Comparison of ENCODE assay signal across 25 cellular contexts in genomic region chr7:135327458-135327857, GRCh38.
"Had no signal": no experiment of that assay in that cellular context is flagged by ENCODE, and none has a peak within 500 bp of the region (broad histone marks: within the 10 kb centered on the region; RNA-seq: fewer than 3 reads in every experiment).

No MANE protein-coding gene starts in this region.

- H3K4me3 ChIP-seq: left lung, lung, ovary, prostate gland, skin epidermis, stomach, testis, thyroid gland, transverse colon, upper lobe of left lung, vagina had no signal

- DNase-seq: hippocampal formation; kidney glomerular epithelial cell; left colon; left lung; mesendoderm; naive B cell; natural killer cell; ovary; retina; right cardiac atrium; stimulated activated CD4-positive, alpha-beta T cell treated with anti-CD3 and anti-CD28 coated beads, Interleukin-12 subunit alpha, Interleukin-12 subunit beta, amount 100 ng/mL, for 4 hours; stimulated activated CD4-positive, alpha-beta T cell treated with anti-CD3 and anti-CD28 coated beads, Interleukin-15, amount 100 ng/mL, for 24 hours; stimulated activated CD4-positive, alpha-beta T cell treated with anti-CD3 and anti-CD28 coated beads, Interleukin-2, amount 100 ng/mL, for 24 hours; stimulated activated CD4-positive, alpha-beta T cell treated with anti-CD3 and anti-CD28 coated beads, Interleukin-4, amount 100 ng/mL, for 1 hour; stimulated activated naive B cell treated with anti-CD40 and anti-IgM and Interleukin-4, amounts not matched to agents 10 μg/mL and 1 μg/mL and 100 μg/mL, for 72 hours; stimulated activated naive CD8-positive, alpha-beta T cell treated with anti-CD3 and anti-CD28 coated beads, Interleukin-15, Interleukin-2, amounts not matched to agents 100 U/mL and 50 U/mL, for 24 hours; stomach; thyroid gland; transverse colon; upper lobe of left lung had no signal

- H3K27ac ChIP-seq: left lung, ovary, prostate gland, skin epidermis, stomach, testis, thyroid gland, transverse colon, upper lobe of left lung, vagina had no signal
